ENCODE assay signal across 1 cellular context in genomic region chr22:19852177-19852781, GRCh38.
TF ChIP-seq lines count a peak whose summit lies in the region.

No MANE protein-coding gene starts in this region.

TF ChIP-seq in WTC11, 78 proteins besides CTCF, POLR2A, EP300 and RAD21 (continued from another document):
- TF ChIP-seq STAT6 (CRISPR knock-in tag; conservative IDR thresholded peaks at IDR 0.05; ENCODE audit: low read depth) (no peak), JUN (CRISPR knock-in tag; IDR thresholded peaks at IDR 0.05) (no peak), MLX (CRISPR knock-in tag; IDR thresholded peaks at IDR 0.05) (no peak), IRF1 (CRISPR knock-in tag; IDR thresholded peaks at IDR 0.05) (no peak), ZNF416 (CRISPR knock-in tag; IDR thresholded peaks at IDR 0.05) (no peak), GABPB1 (CRISPR knock-in tag; IDR thresholded peaks at IDR 0.05) (no peak), PRRX2 (CRISPR knock-in tag; IDR thresholded peaks at IDR 0.05) (no peak)
